Comparison of ENCODE assay signal across 3 cellular contexts in the genomic region with DNA sequence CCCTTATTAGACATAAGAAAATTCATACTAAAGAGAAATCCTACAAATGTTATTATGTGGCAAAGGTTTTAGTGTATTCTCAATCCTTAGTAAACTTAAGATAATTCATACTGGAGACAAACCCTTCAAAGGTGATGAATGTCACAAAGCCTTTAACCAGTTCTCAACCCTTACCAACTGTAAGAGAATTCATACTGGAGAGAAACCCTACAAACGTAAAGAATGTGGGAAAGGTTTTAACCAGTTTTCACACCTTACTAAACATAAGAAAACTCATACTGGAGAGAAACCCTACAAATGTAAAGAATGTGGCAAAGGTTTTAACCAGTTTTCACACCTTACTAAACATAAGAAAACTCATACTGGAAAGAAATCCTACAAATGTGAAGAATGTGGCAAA.
TF ChIP-seq lines count a peak whose summit lies in the region.

No MANE protein-coding gene starts in this region.

TF ChIP-seq in A549, 52 proteins besides CTCF, POLR2A, EP300 and RAD21:
- TF ChIP-seq RNF2 (IDR thresholded peaks at IDR 0.05; ENCODE audit: borderline replicate concordance, low read depth), result no peak
- no peak for TF ChIP-seq NPAS2 (CRISPR knock-in tag; IDR thresholded peaks at IDR 0.05; ENCODE audit: borderline replicate concordance)
- TF ChIP-seq NR3C1 (IDR thresholded peaks at IDR 0.05), result no peak
- no peak for TF ChIP-seq HOXB5 (CRISPR knock-in tag; IDR thresholded peaks at IDR 0.05)
- TF ChIP-seq POLR2AphosphoS2 (conservative IDR thresholded peaks at IDR 0.05; ENCODE audit: low read length), result no peak
- TF ChIP-seq CHD2 (IDR thresholded peaks at IDR 0.05; ENCODE audit: low read length, partially characterized antibody), result no peak
- TF ChIP-seq BHLHE40 (IDR thresholded peaks at IDR 0.05; ENCODE audit: low read depth, low read length), result no peak
- TF ChIP-seq HEYL (CRISPR knock-in tag; IDR thresholded peaks at IDR 0.05), result no peak
- TF ChIP-seq FOSL2 (IDR thresholded peaks at IDR 0.05), result no peak
- no peak for TF ChIP-seq FOSL2 (CRISPR knock-in tag; IDR thresholded peaks at IDR 0.05)
- no peak for TF ChIP-seq KDM1A (IDR thresholded peaks at IDR 0.05; ENCODE audit: low read depth)
- TF ChIP-seq, protein P1, sequence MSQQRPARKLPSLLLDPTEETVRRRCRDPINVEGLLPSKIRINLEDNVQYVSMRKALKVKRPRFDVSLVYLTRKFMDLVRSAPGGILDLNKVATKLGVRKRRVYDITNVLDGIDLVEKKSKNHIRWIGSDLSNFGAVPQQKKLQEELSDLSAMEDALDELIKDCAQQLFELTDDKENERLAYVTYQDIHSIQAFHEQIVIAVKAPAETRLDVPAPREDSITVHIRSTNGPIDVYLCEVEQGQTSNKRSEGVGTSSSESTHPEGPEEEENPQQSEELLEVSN (IDR thresholded peaks at IDR 0.05; ENCODE audit: borderline replicate concordance, low read depth), result no peak
- no peak for TF ChIP-seq ZC3H11A (IDR thresholded peaks at IDR 0.05)
- no peak for TF ChIP-seq JUN (IDR thresholded peaks at IDR 0.05)
- TF ChIP-seq MAZ (IDR thresholded peaks at IDR 0.05; ENCODE audit: borderline replicate concordance, low read depth, low read length), result no peak
- no peak for TF ChIP-seq HOXA7 (CRISPR knock-in tag; IDR thresholded peaks at IDR 0.05)
- no peak for TF ChIP-seq MYC (IDR thresholded peaks at IDR 0.05; ENCODE audit: borderline replicate concordance, low read length)
- TF ChIP-seq, protein P2, sequence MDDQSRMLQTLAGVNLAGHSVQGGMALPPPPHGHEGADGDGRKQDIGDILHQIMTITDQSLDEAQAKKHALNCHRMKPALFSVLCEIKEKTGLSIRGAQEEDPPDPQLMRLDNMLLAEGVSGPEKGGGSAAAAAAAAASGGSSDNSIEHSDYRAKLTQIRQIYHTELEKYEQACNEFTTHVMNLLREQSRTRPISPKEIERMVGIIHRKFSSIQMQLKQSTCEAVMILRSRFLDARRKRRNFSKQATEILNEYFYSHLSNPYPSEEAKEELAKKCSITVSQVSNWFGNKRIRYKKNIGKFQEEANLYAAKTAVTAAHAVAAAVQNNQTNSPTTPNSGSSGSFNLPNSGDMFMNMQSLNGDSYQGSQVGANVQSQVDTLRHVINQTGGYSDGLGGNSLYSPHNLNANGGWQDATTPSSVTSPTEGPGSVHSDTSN (IDR thresholded peaks at IDR 0.05), result no peak
- TF ChIP-seq SMC3 (IDR thresholded peaks at IDR 0.05), result no peak
- TF ChIP-seq, protein P3, sequence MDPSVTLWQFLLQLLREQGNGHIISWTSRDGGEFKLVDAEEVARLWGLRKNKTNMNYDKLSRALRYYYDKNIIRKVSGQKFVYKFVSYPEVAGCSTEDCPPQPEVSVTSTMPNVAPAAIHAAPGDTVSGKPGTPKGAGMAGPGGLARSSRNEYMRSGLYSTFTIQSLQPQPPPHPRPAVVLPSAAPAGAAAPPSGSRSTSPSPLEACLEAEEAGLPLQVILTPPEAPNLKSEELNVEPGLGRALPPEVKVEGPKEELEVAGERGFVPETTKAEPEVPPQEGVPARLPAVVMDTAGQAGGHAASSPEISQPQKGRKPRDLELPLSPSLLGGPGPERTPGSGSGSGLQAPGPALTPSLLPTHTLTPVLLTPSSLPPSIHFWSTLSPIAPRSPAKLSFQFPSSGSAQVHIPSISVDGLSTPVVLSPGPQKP (IDR thresholded peaks at IDR 0.05; ENCODE audit: low read depth, low read length), result no peak
- TF ChIP-seq NFE2L2 (conservative IDR thresholded peaks at IDR 0.05; ENCODE audit: low read length), result no peak

TF ChIP-seq in K562, 482 proteins besides CTCF, POLR2A, EP300 and RAD21:
- no peak for TF ChIP-seq BMI1 (IDR thresholded peaks at IDR 0.05; ENCODE audit: low read length)
- TF ChIP-seq ZNF274 (IDR thresholded peaks at IDR 0.05; ENCODE audit: borderline replicate concordance, low read depth, low read length), result peak; percentile 66; the same call in 1 of the 2 replicates

TF ChIP-seq in H1, 55 proteins besides CTCF, POLR2A, EP300 and RAD21:
- TF ChIP-seq SP4 (IDR thresholded peaks at IDR 0.05; ENCODE audit: low read length) (no peak), TAF1 (IDR thresholded peaks at IDR 0.05; ENCODE audit: low read depth, low read length) (no peak), ZNF274 (IDR thresholded peaks at IDR 0.05; ENCODE audit: borderline replicate concordance, extremely low read depth, low read length) (peak; percentile 57; the same call in 1 of the 2 replicates), GTF2F1 (IDR thresholded peaks at IDR 0.05; ENCODE audit: borderline replicate concordance, low read depth, low read length) (no peak), POLR2AphosphoS5 (IDR thresholded peaks at IDR 0.05; ENCODE audit: low read depth, low read length) (no peak)
